Comparison of ENCODE assay signal across 11 cellular contexts in the genomic region with DNA sequence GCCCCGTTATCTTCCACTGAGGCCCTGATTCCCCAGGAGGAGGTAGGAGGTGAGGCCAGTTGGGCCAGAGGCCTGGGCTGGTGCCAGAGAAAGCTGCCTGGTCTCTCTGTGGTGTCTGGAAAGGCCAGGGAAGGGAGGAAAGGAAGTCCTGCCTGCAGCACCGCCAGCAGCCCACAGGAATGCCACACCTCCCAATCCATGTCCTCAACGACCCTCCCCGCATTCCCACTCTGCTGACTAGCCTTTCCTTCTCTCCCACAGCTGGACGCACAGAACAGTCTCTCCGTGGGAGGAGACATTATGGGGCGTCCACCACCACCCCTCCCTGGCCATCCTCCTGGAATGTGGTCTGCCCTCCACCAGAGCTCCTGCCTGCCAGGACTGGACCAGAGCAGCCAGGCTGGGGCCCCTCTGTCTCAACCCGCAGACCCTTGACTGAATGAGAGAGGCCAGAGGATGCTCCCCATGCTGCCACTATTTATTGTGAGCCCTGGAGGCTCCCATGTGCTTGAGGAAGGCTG. TPM values are rescaled to one million over a fixed set of nuclear protein-coding genes. Genes with fewer than 3 reads are reported as not detected.
DNase-seq lines count a peak whose midpoint lies in the region; ATAC-seq and TF ChIP-seq lines count a peak whose summit lies in the region.
"Had no signal": no experiment of that assay in that cellular context is flagged by ENCODE, and none has a peak within 500 bp of the region (broad histone marks: within the 10 kb centered on the region; RNA-seq: fewer than 3 reads in every experiment).

No MANE protein-coding gene starts in this region.

- peak; percentile 10 for ATAC-seq in lung (ENCODE audit: insufficient read depth, low FRiP score)
- no peak for ATAC-seq in HG02642 (IDR thresholded peaks at IDR 0.05; ENCODE audit: poor library complexity, unreplicated experiment)

- DNase-seq in M059J (ENCODE audit: low read depth) (peak; percentile 90), endodermal cell (peak; percentile 48), lung (ENCODE audit: low spot score) (no peak), substantia nigra (lab: John Stamatoyannopoulos, UW) (peak in 2 of 49 donors; percentile 47 to 56), globus pallidus (ENCODE audit: low spot score) (no peak)
- DNase-seq in activated CD4-positive, alpha-beta memory T cell treated with anti-CD3 and anti-CD28 coated beads for 36 hours: no peak
- DNase-seq in CD8-positive, alpha-beta memory T cell: no peak
- DNase-seq: effector CD8-positive, alpha-beta T cell had no signal

- no peak overlapping the region for H3K9ac ChIP-seq in endodermal cell (ENCODE audit: extremely low read depth, low read length, poor library complexity, severe bottlenecking)

- H3K9me3 Mint-ChIP-seq in endodermal cell: no peaks in the 10 kb centered on the region
- no peaks in the 10 kb centered on the region for H3K9me3 Mint-ChIP-seq in activated CD4-positive, alpha-beta memory T cell treated with anti-CD3 and anti-CD28 coated beads for 36 hours
- H3K9me3 Mint-ChIP-seq in CD8-positive, alpha-beta memory T cell: no peaks in the 10 kb centered on the region

- TF ChIP-seq CTCF in endodermal cell (conservative IDR thresholded peaks at IDR 0.05) (no peak), lung (IDR thresholded peaks at IDR 0.05; ENCODE audit: control extremely low read depth, extremely low read depth) (no peak)

- no peaks in the 10 kb centered on the region for H3K36me3 Mint-ChIP-seq in endodermal cell (ENCODE audit: low read depth)
- peaks cover 49% of the 10 kb centered on the region for H3K36me3 Mint-ChIP-seq in activated CD4-positive, alpha-beta memory T cell treated with anti-CD3 and anti-CD28 coated beads for 36 hours
- peaks cover 8 to 48% (median 19%) of the 10 kb centered on the region in 3 donors for H3K36me3 Mint-ChIP-seq in CD8-positive, alpha-beta memory T cell

- no peaks in the 10 kb centered on the region for H3K27me3 ChIP-seq in endodermal cell (ENCODE audit: control insufficient read depth, insufficient read depth, low read length, poor library complexity, severe bottlenecking)
- no peaks in the 10 kb centered on the region for H3K27me3 ChIP-seq in lung (ENCODE audit: control insufficient read depth, insufficient read depth)
- no peaks in the 10 kb centered on the region for H3K27me3 ChIP-seq in CD8-positive, alpha-beta memory T cell (ENCODE audit: insufficient read depth, low read length, poor library complexity, severe bottlenecking)
- H3K27me3 ChIP-seq: neutrophil had no signal

- CTCF ChIA-PET in activated CD4-positive, alpha-beta memory T cell treated with anti-CD3 and anti-CD28 coated beads for 36 hours (lab: Charles Lee): interaction anchor here (1.0 kb wide), 1 partner anchor 83 kb away, joined by 3 read pairs; no protein-coding TSS in a partner anchor
- CTCF ChIA-PET in CD8-positive, alpha-beta memory T cell (lab: Charles Lee): no interaction called here

- 83 to 86% methylated on average over 1 to 8 of the region's 8 CpGs for WGBS in endodermal cell (ENCODE audit: insufficient coverage in 1 of 2, insufficient read length in 1 of 2), 2 experiments
- WGBS in lung, 2 donors: 57 to 77% methylated on average over 8 of the region's 8 CpGs

- intact Hi-C loops in activated CD4-positive, alpha-beta memory T cell treated with anti-CD3 and anti-CD28 coated beads for 36 hours (cut with micrococcal nuclease): no loop called here

- H3K36me3 ChIP-seq in endodermal cell (ENCODE audit: control insufficient read depth, insufficient read depth, low read length) (no peaks in the 10 kb centered on the region), lung (ENCODE audit: control insufficient read depth in 2 of 2, insufficient read depth in 2 of 2, low read length in 2 of 2) (peaks cover 0 to 49% of the 10 kb centered on the region in 2 donors)
- no peaks in the 10 kb centered on the region for H3K36me3 ChIP-seq in CD8-positive, alpha-beta memory T cell (ENCODE audit: insufficient read depth, low read length)

- H3K27ac Mint-ChIP-seq in endodermal cell: no peak overlapping the region
- no peak overlapping the region for H3K27ac Mint-ChIP-seq in activated CD4-positive, alpha-beta memory T cell treated with anti-CD3 and anti-CD28 coated beads for 36 hours
- H3K27ac Mint-ChIP-seq in CD8-positive, alpha-beta memory T cell: no peak overlapping the region

- no peaks in the 10 kb centered on the region for H3K9me3 ChIP-seq in endodermal cell (ENCODE audit: control insufficient read depth, low read length)
- no peaks in the 10 kb centered on the region for H3K9me3 ChIP-seq in lung (ENCODE audit: control insufficient read depth in 2 of 2, insufficient read depth in 1 of 2, low read length in 1 of 2)
- no peaks in the 10 kb centered on the region for H3K9me3 ChIP-seq in CD8-positive, alpha-beta memory T cell (ENCODE audit: low read length)
- H3K9me3 ChIP-seq: neutrophil had no signal

- peaks cover 15% of the 10 kb centered on the region for H3K4me1 Mint-ChIP-seq in endodermal cell
- H3K4me1 Mint-ChIP-seq in activated CD4-positive, alpha-beta memory T cell treated with anti-CD3 and anti-CD28 coated beads for 36 hours (ENCODE audit: low read depth): peaks cover 1% of the 10 kb centered on the region
- H3K4me1 Mint-ChIP-seq in CD8-positive, alpha-beta memory T cell: peaks cover under 1 to 2% (median under 1%) of the 10 kb centered on the region in 3 donors

- peaks cover 9% of the 10 kb centered on the region for H3K4me1 ChIP-seq in endodermal cell (ENCODE audit: control insufficient read depth, insufficient read depth, low read length)
- H3K4me1 ChIP-seq in lung (ENCODE audit: control insufficient read depth in 2 of 2, insufficient read depth in 2 of 2, low read length in 2 of 2): peaks cover 7 to 30% of the 10 kb centered on the region in 2 donors
- H3K4me1 ChIP-seq in CD8-positive, alpha-beta memory T cell (ENCODE audit: insufficient read depth, low read length): no peaks in the 10 kb centered on the region

- H3K4me3 Mint-ChIP-seq in endodermal cell: no peak overlapping the region
- H3K4me3 Mint-ChIP-seq in activated CD4-positive, alpha-beta memory T cell treated with anti-CD3 and anti-CD28 coated beads for 36 hours: no peak overlapping the region
- H3K4me3 Mint-ChIP-seq in CD8-positive, alpha-beta memory T cell: no peak overlapping the region

- POLR2A ChIA-PET in activated CD4-positive, alpha-beta memory T cell treated with anti-CD3 and anti-CD28 coated beads for 36 hours (lab: Charles Lee): no interaction called here
- POLR2A ChIA-PET in CD8-positive, alpha-beta memory T cell (lab: Charles Lee): no interaction called here

- no peak overlapping the region for H3K27ac ChIP-seq in endodermal cell (ENCODE audit: low read depth, low read length)
- H3K27ac ChIP-seq in lung (ENCODE audit: low read depth in 1 of 2, low read length in 1 of 2): peak overlapping the region; percentile 61 to 68
- H3K27ac ChIP-seq in substantia nigra (ENCODE audit: low read depth, low read length, poor library complexity, severe bottlenecking): peak overlapping the region; percentile 70
- H3K27ac ChIP-seq in CD8-positive, alpha-beta memory T cell (ENCODE audit: low read depth, low read length): no peak overlapping the region
- H3K27ac ChIP-seq: neutrophil had no signal

- H3K4me3 ChIP-seq in endodermal cell (ENCODE audit: low read length): no peak overlapping the region
- no peak overlapping the region for H3K4me3 ChIP-seq in lung
- H3K4me3 ChIP-seq in CD8-positive, alpha-beta memory T cell (ENCODE audit: low read length): no peak overlapping the region

- peaks cover 5% of the 10 kb centered on the region for H3K27me3 Mint-ChIP-seq in endodermal cell (ENCODE audit: insufficient read depth)
- H3K27me3 Mint-ChIP-seq in activated CD4-positive, alpha-beta memory T cell treated with anti-CD3 and anti-CD28 coated beads for 36 hours: no peaks in the 10 kb centered on the region
- H3K27me3 Mint-ChIP-seq in CD8-positive, alpha-beta memory T cell: peaks cover 0 to 3% of the 10 kb centered on the region in 2 donors

RNA-seq across cellular contexts. Expression of a gene that starts 18.0 kb away (rescaled TPM):
- total RNA-seq in M059J (2014; rRNA removed; shearing (Covaris generic)): 92.8 and 118 TPM in 2 replicates
- total RNA-seq in endodermal cell: 1 to 10 TPM; 1.0 to 2.1 TPM
- polyA plus RNA-seq in endodermal cell (2013, experiment 1 of 2): 8.3 TPM
- polyA plus RNA-seq in endodermal cell (2013, experiment 2 of 2): 7.3 TPM
- total RNA-seq in lung: 10 to 100 TPM; 24.7 to 65.3 TPM
- polyA plus RNA-seq in lung: 10 to 100 TPM; 13.5 to 32.2 TPM
- 100 to 1,000 TPM; 135 to 140 TPM for total RNA-seq in activated CD4-positive, alpha-beta memory T cell treated with anti-CD3 and anti-CD28 coated beads for 36 hours
- 10 to 100 TPM; 82.8 to 87.8 TPM for total RNA-seq in CD8-positive, alpha-beta memory T cell
- 5.6 TPM for polyA plus RNA-seq in CD8-positive, alpha-beta memory T cell
- total RNA-seq: OCI-LY7 had no signal

RNA-seq across cellular contexts. Expression of a gene that starts 55.9 kb away (rescaled TPM):
- 40.6 and 64.3 TPM in 2 replicates for total RNA-seq in M059J (2014; rRNA removed; shearing (Covaris generic))
- total RNA-seq in endodermal cell (10 to 100 TPM; 78.9 to 96.0 TPM), lung (10 to 100 TPM; 65.8 to 77.7 TPM)
- 99.3 TPM for polyA plus RNA-seq in endodermal cell (2013, experiment 1 of 2)
- 91.2 TPM for polyA plus RNA-seq in endodermal cell (2013, experiment 2 of 2)
- 10 to 100 TPM; 44.4 to 46.8 TPM for polyA plus RNA-seq in lung
- 10 to 100 TPM; 89.6 to 92.3 TPM for total RNA-seq in activated CD4-positive, alpha-beta memory T cell treated with anti-CD3 and anti-CD28 coated beads for 36 hours
- 10 to 100 TPM; 56.9 to 59.9 TPM for total RNA-seq in CD8-positive, alpha-beta memory T cell
- polyA plus RNA-seq in CD8-positive, alpha-beta memory T cell: 46.6 TPM

Comparison
In these comparisons a context has a peak if more than half of its experiments do, and no peak if none do; other contexts are left out.
1. DNase-seq: peak in M059J (single experiment) and endodermal cell (single experiment); none in lung (single experiment), activated CD4-positive, alpha-beta memory T cell treated with anti-CD3 and anti-CD28 coated beads for 36 hours (single experiment), CD8-positive, alpha-beta memory T cell (0 of 5) and globus pallidus (single experiment).
2. H3K27ac ChIP-seq: peak in lung (2 of 2) and substantia nigra (single experiment); none in endodermal cell (single experiment) and CD8-positive, alpha-beta memory T cell (single experiment).
3. RNA of a gene that starts 18.0 kb away (total RNA-seq): 135 to 140 TPM in activated CD4-positive, alpha-beta memory T cell treated with anti-CD3 and anti-CD28 coated beads for 36 hours, 92.8 to 118 TPM in M059J, 82.8 to 87.8 TPM in CD8-positive, alpha-beta memory T cell and 24.7 to 65.3 TPM in lung; 1.0 to 2.1 TPM in endodermal cell; every median in the first group is over 4 times any median in the second.